Comparison of ENCODE assay signal across 8 cellular contexts in the genomic region with DNA sequence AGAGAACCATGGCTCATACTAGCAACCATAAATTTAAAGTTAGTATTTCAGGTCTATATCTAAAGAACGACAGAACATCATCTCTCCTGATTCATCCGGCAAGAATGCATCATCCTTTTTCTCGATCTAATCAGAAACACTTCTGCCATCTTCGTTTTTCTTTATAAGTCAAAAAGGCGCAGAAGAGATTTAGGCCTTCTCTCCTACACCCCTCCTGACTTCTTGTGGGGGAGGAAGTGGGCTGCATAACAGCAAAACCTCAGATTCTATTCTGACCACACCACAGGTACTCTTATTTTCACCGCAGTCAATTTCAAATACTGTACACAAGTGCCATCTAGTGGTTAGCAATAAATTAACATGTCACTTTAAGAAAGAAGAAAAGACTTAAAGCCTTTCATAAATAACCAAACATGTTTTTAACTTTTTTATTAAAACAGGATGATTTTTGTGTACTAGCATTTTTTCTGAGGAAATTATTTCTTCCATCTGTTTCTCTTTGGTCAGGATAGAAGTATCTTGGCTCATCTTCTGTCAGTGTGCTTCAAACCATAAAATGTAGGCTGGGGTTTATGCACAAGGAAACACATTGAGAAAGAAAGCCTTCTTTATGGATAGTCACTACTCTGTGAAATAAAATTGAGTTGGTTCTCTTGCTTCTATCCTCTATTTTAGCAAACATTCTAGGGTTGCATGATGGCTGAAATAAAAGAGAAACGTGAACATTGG. TPM values are rescaled to one million over a fixed set of nuclear protein-coding genes. Genes with fewer than 3 reads are reported as not detected.
DNase-seq lines count a peak whose midpoint lies in the region; ATAC-seq, FAIRE-seq and TF ChIP-seq lines count a peak whose summit lies in the region.

No MANE protein-coding gene starts in this region.

- H3K4me3 Mint-ChIP-seq in effector memory CD8-positive, alpha-beta T cell, result peak overlapping the region; percentile 37 to 40
- H3K4me3 Mint-ChIP-seq in naive thymus-derived CD8-positive, alpha-beta T cell, result peak overlapping the region in 9 of 10 donors; percentile 16 to 74 (median 52)

- DNase-seq in Ammon's horn (ENCODE audit: low spot score) (peak; percentile 61), GM12892 (ENCODE audit: insufficient read length) (peak; percentile 11), NB4 (ENCODE audit: low read depth) (peak; percentile 64), T-helper 2 cell (peak in 3 of 5 experiments; percentile 6 to 93 (median 52))
- peak; percentile 20 to 30 (median 23) for DNase-seq in effector memory CD8-positive, alpha-beta T cell
- peak in 8 of 10 donors; percentile 11 to 80 (median 59) for DNase-seq in naive thymus-derived CD8-positive, alpha-beta T cell
- DNase-seq in effector CD8-positive, alpha-beta T cell (lab: John Stamatoyannopoulos, UW), result no peak

- H3K27ac Mint-ChIP-seq in effector memory CD8-positive, alpha-beta T cell, result no peak overlapping the region
- peak overlapping the region in 4 of 10 donors; percentile 12 to 73 (median 46) for H3K27ac Mint-ChIP-seq in naive thymus-derived CD8-positive, alpha-beta T cell

- H3K4me3 ChIP-seq in NB4 (ENCODE audit: low read depth, low read length), result no peak overlapping the region

- TF ChIP-seq POLR2A in GM12892 (IDR thresholded peaks at IDR 0.05; ENCODE audit: low read depth, low read length) (no peak), NB4 (IDR thresholded peaks at IDR 0.05; ENCODE audit: extremely low read depth, insufficient read length) (no peak)

- peaks cover 10 to 12% of the 10 kb centered on the region in 2 donors for H3K4me1 Mint-ChIP-seq in effector memory CD8-positive, alpha-beta T cell (ENCODE audit: low read depth in 2 of 2)
- H3K4me1 Mint-ChIP-seq in naive thymus-derived CD8-positive, alpha-beta T cell, result peaks cover 6 to 13% (median 12%) of the 10 kb centered on the region in 4 donors

- peak; percentile 66 for FAIRE-seq in GM12892 (lab: Jason Lieb, UNC)

- no peak for TF ChIP-seq CTCF in NB4 (IDR thresholded peaks at IDR 0.05; ENCODE audit: low read depth, low read length)

- H3K27me3 Mint-ChIP-seq in effector memory CD8-positive, alpha-beta T cell, result no peaks in the 10 kb centered on the region
- H3K27me3 Mint-ChIP-seq in naive thymus-derived CD8-positive, alpha-beta T cell, result peaks cover 0 to 2% (median 0%) of the 10 kb centered on the region in 5 donors

- no peaks in the 10 kb centered on the region for H3K9me3 Mint-ChIP-seq in effector memory CD8-positive, alpha-beta T cell
- no peaks in the 10 kb centered on the region for H3K9me3 Mint-ChIP-seq in naive thymus-derived CD8-positive, alpha-beta T cell

- peak; percentile 96 for ATAC-seq in HG02623 (IDR thresholded peaks at IDR 0.05; ENCODE audit: unreplicated experiment)
- peak; percentile 98 for ATAC-seq in effector memory CD8-positive, alpha-beta T cell (replicated peaks)
- ATAC-seq in naive thymus-derived CD8-positive, alpha-beta T cell, result peak; percentile 96 to 98

- POLR2A ChIA-PET in naive thymus-derived CD8-positive, alpha-beta T cell (lab: Charles Lee), result no interaction called here

- H3K36me3 Mint-ChIP-seq in effector memory CD8-positive, alpha-beta T cell (ENCODE audit: insufficient read depth), result no peaks in the 10 kb centered on the region
- no peaks in the 10 kb centered on the region for H3K36me3 Mint-ChIP-seq in naive thymus-derived CD8-positive, alpha-beta T cell

RNA-seq across cellular contexts. Expression of a gene that starts 48.3 kb away (rescaled TPM):
- 33.7 TPM for polyA plus RNA-seq in GM12892 (2012; ENCODE audit: missing spikeins)
- 10 to 100 TPM; 67.9 to 73.0 TPM for total RNA-seq in naive thymus-derived CD8-positive, alpha-beta T cell
- polyA plus RNA-seq in naive thymus-derived CD8-positive, alpha-beta T cell, result 10 to 100 TPM; 25.1 to 38.8 (median 35.0) TPM
